3 cellular contexts compared by ENCODE assay signal in genomic region chr16:4927661-4928060, GRCh38.
TF ChIP-seq lines count a peak whose summit lies in the region.

No MANE protein-coding gene starts in this region.

TF ChIP-seq in HEK293, 187 proteins besides CTCF, POLR2A, EP300 and RAD21:
- TF ChIP-seq SCRT2 (tag by site-specific recombination; IDR thresholded peaks at IDR 0.05) (no peak), ZNF121 (tag by site-specific recombination; IDR thresholded peaks at IDR 0.05) (0 out of 2 replicates have a peak, but pooled peaks have one; percentile 44)

TF ChIP-seq in K562, 482 proteins besides CTCF, POLR2A, EP300 and RAD21:
- TF ChIP-seq ZNF121 (CRISPR knock-in tag; conservative IDR thresholded peaks at IDR 0.05): peak; percentile 65
- no peak for TF ChIP-seq GATAD2B (IDR thresholded peaks at IDR 0.05; ENCODE audit: borderline replicate concordance)

TF ChIP-seq in SK-N-SH, 30 proteins besides CTCF, POLR2A, EP300 and RAD21:
- TF ChIP-seq TCF12 (IDR thresholded peaks at IDR 0.05) (no peak), NRF1 (IDR thresholded peaks at IDR 0.05; ENCODE audit: low read depth, low read length) (no peak), JUND (IDR thresholded peaks at IDR 0.05) (no peak), PBX3 (IDR thresholded peaks at IDR 0.05) (no peak), ZBTB33 (IDR thresholded peaks at IDR 0.05; ENCODE audit: borderline replicate concordance, low read depth) (no peak), USF2 (IDR thresholded peaks at IDR 0.05; ENCODE audit: borderline replicate concordance, low read depth, low read length) (no peak), POLR2AphosphoS5 (IDR thresholded peaks at IDR 0.05; ENCODE audit: low read depth, low read length) (no peak), USF1 (IDR thresholded peaks at IDR 0.05; ENCODE audit: borderline replicate concordance, low read depth) (no peak), IRF3 (IDR thresholded peaks at IDR 0.05; ENCODE audit: low read depth, low read length) (no peak), GATA2 (CRISPR knock-in tag; IDR thresholded peaks at IDR 0.05) (no peak), ELF1 (IDR thresholded peaks at IDR 0.05) (no peak), GABPA (IDR thresholded peaks at IDR 0.05; ENCODE audit: low read depth) (no peak), RCOR1 (IDR thresholded peaks at IDR 0.05; ENCODE audit: low read length) (no peak), SIN3A (IDR thresholded peaks at IDR 0.05; ENCODE audit: borderline replicate concordance, low read depth, low read length) (no peak), REST (IDR thresholded peaks at IDR 0.05; ENCODE audit: low read depth, low read length) (no peak)
TF ChIP-seq in SK-N-SH: peak in this region for 0.
